ENCODE assay signal across 1 cellular context in the genomic region with DNA sequence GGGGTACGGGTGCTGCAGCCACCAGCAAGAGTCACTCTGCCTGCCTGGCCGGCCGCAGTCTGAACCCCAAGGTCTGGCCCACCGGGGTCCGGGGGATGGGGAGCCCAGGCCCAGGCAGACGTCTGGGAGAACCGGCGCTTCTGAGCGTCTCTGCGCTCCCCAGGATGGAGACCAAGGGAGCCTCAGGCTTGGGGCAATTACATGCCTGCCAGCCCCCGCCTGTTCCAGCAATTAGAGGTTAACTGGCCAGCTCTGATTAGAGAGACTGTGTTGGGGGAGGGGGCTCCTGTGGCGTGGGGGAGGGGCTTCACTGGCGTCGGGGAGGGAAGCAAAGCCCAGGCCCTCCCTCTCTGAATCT.
TF ChIP-seq lines count a peak whose summit lies in the region.

No MANE protein-coding gene starts in this region.

TF ChIP-seq in HEK293, 187 proteins besides CTCF, POLR2A, EP300 and RAD21 (continued from another document):
- peak; percentile 30; the same call in 1 of the 2 replicates for TF ChIP-seq REST (tag by site-specific recombination; IDR thresholded peaks at IDR 0.05)
